In the genomic region with DNA sequence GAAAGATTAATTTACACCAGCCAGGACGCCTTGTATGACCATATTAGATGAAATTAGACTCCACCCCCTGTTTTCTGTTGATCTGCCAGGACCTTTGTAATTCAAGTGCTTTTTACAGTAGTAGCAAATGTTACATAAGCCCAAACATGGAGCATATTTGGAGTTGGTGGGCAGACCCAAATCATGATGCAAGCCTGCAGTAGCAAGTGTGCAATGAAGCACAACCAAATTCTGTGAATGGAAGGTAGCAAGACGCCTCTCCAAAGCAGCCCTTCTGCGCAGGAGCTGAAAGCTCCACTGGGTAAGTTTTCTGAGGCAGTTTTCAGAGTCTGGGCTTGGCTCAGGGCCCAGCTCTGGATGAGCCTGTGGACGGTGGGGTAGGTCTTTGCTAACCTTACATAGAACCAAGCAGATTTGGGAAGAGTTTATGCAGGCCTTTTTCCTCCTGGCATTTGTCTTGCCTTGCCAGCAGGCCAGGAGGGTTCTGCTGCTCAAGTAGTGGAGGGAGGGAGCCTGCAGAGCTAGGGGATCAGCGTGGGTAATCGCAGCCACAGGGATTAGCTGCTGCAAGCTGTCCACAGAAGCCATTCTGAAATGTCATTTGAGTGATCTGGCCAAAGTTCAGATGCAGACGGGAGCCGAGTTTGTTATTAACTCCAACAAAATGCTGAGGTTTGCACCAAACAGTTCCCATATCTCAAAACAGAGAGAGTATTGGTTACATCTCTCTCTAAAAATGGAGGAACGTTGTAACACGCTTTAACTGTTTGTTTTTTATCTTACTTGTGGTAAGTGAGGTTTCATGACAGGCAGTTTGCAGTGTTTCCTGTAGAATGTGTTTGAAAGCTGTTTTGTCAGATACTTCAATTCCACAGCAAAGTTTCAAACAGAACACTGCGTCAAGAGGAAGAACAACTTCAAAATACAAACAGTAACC, we compare ENCODE assay signal across 9 cellular contexts. TPM values are rescaled to one million over a fixed set of nuclear protein-coding genes. Genes with fewer than 3 reads are reported as not detected.
A peak's percentile ranks its signal among the peaks of the same experiment; 100 is the strongest.
DNase-seq lines count a peak whose midpoint lies in the region; ATAC-seq and TF ChIP-seq lines count a peak whose summit lies in the region.
"Had no signal": no experiment of that assay in that cellular context is flagged by ENCODE, and none has a peak within 500 bp of the region (broad histone marks: within the 10 kb centered on the region; RNA-seq: fewer than 3 reads in every experiment).

No MANE protein-coding gene starts in this region.

- no peak for TF ChIP-seq EP300 in SK-N-SH (IDR thresholded peaks at IDR 0.05; ENCODE audit: borderline replicate concordance in 1 of 2, low read depth in 1 of 2, low read length in 1 of 2)

- H3K4me3 ChIP-seq in Caco-2 (ENCODE audit: low read depth, low read length) (peak overlapping the region; percentile 25), SK-N-SH (ENCODE audit: low read depth in 2 of 2, low read length in 1 of 2) (no peak overlapping the region), mammary epithelial cell (replicated peaks in 1 of 3; ENCODE audit: insufficient read depth in 1 of 3, low read depth in 2 of 3, low read length in 3 of 3) (peak overlapping the region in 2 of 3 experiments; percentile 15 to 35)

- peak; percentile 54 to 55 for DNase-seq in Caco-2
- peak; percentile 13 for DNase-seq in SK-N-SH
- DNase-seq in mammary epithelial cell, result peak; percentile 23
- DNase-seq in stromal cell of bone marrow (ENCODE audit: low read depth), result peak; percentile 28
- no peak for DNase-seq in GM13976 (ENCODE audit: low spot score)

- BruUV-seq in Caco-2 (replicated peaks; lab: Mats Ljungman, UMichigan) (no TSS peak), mammary epithelial cell (replicated peaks; lab: Mats Ljungman, UMichigan) (no TSS peak)

- POLR2A ChIA-PET in Caco-2 (lab: Charles Lee) (interaction anchor here (1.2 kb wide), 1 partner anchor 19 kb away, joined by 3 read pairs; no protein-coding TSS in a partner anchor), SK-N-SH (lab: Yijun Ruan, JAX) (no interaction called here)

- no peak overlapping the region for H2AFZ ChIP-seq in SK-N-SH (ENCODE audit: low read depth)
- peak overlapping the region; percentile 41 for H2AFZ ChIP-seq in mammary epithelial cell (ENCODE audit: low read depth, low read length)

- peaks cover 26% of the 10 kb centered on the region for H3K4me1 Mint-ChIP-seq in Caco-2 (ENCODE audit: low read depth, unreplicated experiment)

- H3K36me3 ChIP-seq in Caco-2 (ENCODE audit: control insufficient read depth, insufficient read depth, low read length) (no peaks in the 10 kb centered on the region), SK-N-SH (replicated peaks in 1 of 2; ENCODE audit: control insufficient read depth in 1 of 2, insufficient read depth in 2 of 2, low read length in 1 of 2) (peaks cover 0 to 14% of the 10 kb centered on the region in 2 experiments), mammary epithelial cell (ENCODE audit: insufficient read depth, low read length) (no peaks in the 10 kb centered on the region)

- H4K20me1 ChIP-seq in SK-N-SH (ENCODE audit: insufficient read depth) (peaks cover 11% of the 10 kb centered on the region; the same call in 1 of the 2 replicates), mammary epithelial cell (ENCODE audit: insufficient read depth, low read length) (no peaks in the 10 kb centered on the region)

- H3K4me3 Mint-ChIP-seq in Caco-2 (ENCODE audit: unreplicated experiment), result peak overlapping the region; percentile 68

- ATAC-seq in GM19372 (IDR thresholded peaks at IDR 0.05; ENCODE audit: low read depth, unreplicated experiment) (peak; percentile 70), HG03432 (IDR thresholded peaks at IDR 0.05; ENCODE audit: unreplicated experiment) (peak; percentile 66)

- no peak for TF ChIP-seq RAD21 in SK-N-SH (IDR thresholded peaks at IDR 0.05; ENCODE audit: low read length)

- H3K27me3 ChIP-seq in Caco-2 (replicated peaks; ENCODE audit: control insufficient read depth, insufficient read depth, low read length) (no peaks in the 10 kb centered on the region), SK-N-SH (ENCODE audit: insufficient read depth) (no peaks in the 10 kb centered on the region), mammary epithelial cell (ENCODE audit: insufficient read depth, low read length) (no peaks in the 10 kb centered on the region), layer of hippocampus (ENCODE audit: control insufficient read depth, insufficient read depth, low read length) (no peaks in the 10 kb centered on the region)

- H3F3A ChIP-seq in SK-N-SH (replicated peaks; ENCODE audit: insufficient read depth), result no peaks in the 10 kb centered on the region

- H3K9me3 ChIP-seq in Caco-2 (no peaks in the 10 kb centered on the region), SK-N-SH (no peaks in the 10 kb centered on the region), mammary epithelial cell (replicated peaks; ENCODE audit: insufficient read depth, low read length) (no peaks in the 10 kb centered on the region)

- H3K9me2 ChIP-seq in SK-N-SH, result no peaks in the 10 kb centered on the region

- in situ Hi-C loops in mammary epithelial cell (cut with MboI; ENCODE audit: low sequenced_read_pairs in 2 of 2), result no loop called here
- in situ Hi-C loops in GM13976 (cut with MboI; ENCODE audit: low sequenced_read_pairs, unreplicated experiment), result no loop called here

- 70% methylated on average over 11 of the region's 11 CpGs for WGBS in SK-N-SH (ENCODE audit: low lambda C conversion rate)
- WGBS in mammary epithelial cell (ENCODE audit: low coverage, missing lambda C conversion rate), result 3% methylated on average over 11 of the region's 11 CpGs

- intact Hi-C loops in Caco-2 (cut with micrococcal nuclease; ENCODE audit: unreplicated experiment) (no loop called here), mammary epithelial cell (cut with micrococcal nuclease) (no loop called here)

- TF ChIP-seq CTCF in Caco-2 (IDR thresholded peaks at IDR 0.05; ENCODE audit: insufficient read depth in 1 of 2, low read depth in 1 of 2, low read length in 1 of 2, severe bottlenecking in 1 of 2, unreplicated experiment in 1 of 2), result no peak
- no peak for TF ChIP-seq CTCF in SK-N-SH (IDR thresholded peaks at IDR 0.05)
- no peak for TF ChIP-seq CTCF in mammary epithelial cell (conservative IDR thresholded peaks at IDR 0.05 in 1 of 2, IDR thresholded peaks at IDR 0.05 in 1 of 2; ENCODE audit: extremely low read depth in 1 of 2, insufficient read depth in 1 of 2, low read depth in 1 of 2, low read length in 2 of 2)
- TF ChIP-seq CTCF in GM13976 (IDR thresholded peaks at IDR 0.05; ENCODE audit: borderline replicate concordance, control extremely low read depth, extremely low read depth, insufficient read depth, missing control alignments), result no peak

- H3K4me2 ChIP-seq in SK-N-SH (peak overlapping the region; percentile 31; the same call in 1 of the 2 replicates), mammary epithelial cell (ENCODE audit: insufficient read depth, low read depth, low read length) (peak overlapping the region; percentile 77)

- peaks cover 74% of the 10 kb centered on the region for H3K79me2 ChIP-seq in SK-N-SH (ENCODE audit: insufficient read depth)
- peaks cover 76% of the 10 kb centered on the region for H3K79me2 ChIP-seq in mammary epithelial cell (ENCODE audit: insufficient read depth, low read length)

- peaks cover 62% of the 10 kb centered on the region for H3K4me1 ChIP-seq in Caco-2
- H3K4me1 ChIP-seq in SK-N-SH (ENCODE audit: control insufficient read depth in 1 of 2, insufficient read depth in 2 of 2, low read depth in 1 of 2, low read length in 1 of 2), result peaks cover 11 to 24% of the 10 kb centered on the region in 2 experiments; a peak in 3 of 4 replicates
- H3K4me1 ChIP-seq in mammary epithelial cell (ENCODE audit: insufficient read depth, low read length), result peaks cover 73% of the 10 kb centered on the region

- H3K36me3 Mint-ChIP-seq in Caco-2 (ENCODE audit: insufficient read depth, unreplicated experiment), result peaks cover 23% of the 10 kb centered on the region

- CTCF ChIA-PET in Caco-2 (lab: Charles Lee), result no interaction called here
- CTCF ChIA-PET in SK-N-SH (lab: Yijun Ruan, JAX), result interaction anchor here (0.6 to 8.7 kb wide), 4 partner anchors 11 to 1280 kb away, joined by 3 to 118 read pairs (median 4); no protein-coding TSS in a partner anchor
- CTCF ChIA-PET in mammary epithelial cell (lab: Charles Lee; ENCODE audit: low non-redundant PET), result interaction anchor here (0.6 kb wide), 1 partner anchor 119 kb away, joined by 3 read pairs; no protein-coding TSS in a partner anchor

- H3K9me3 Mint-ChIP-seq in Caco-2 (ENCODE audit: unreplicated experiment), result no peaks in the 10 kb centered on the region

- H3K9ac ChIP-seq in SK-N-SH (no peak overlapping the region), mammary epithelial cell (ENCODE audit: insufficient read depth, low read length) (peak overlapping the region; percentile 41)

- dilution Hi-C loops in mammary epithelial cell (cut with HindIII; ENCODE audit: low sequenced_read_pairs), result no loop called here

- H3K27ac ChIP-seq in SK-N-SH (ENCODE audit: low read depth in 2 of 2, low read length in 1 of 2) (peak overlapping the region; percentile 1 to 43; a peak in 3 of 4 replicates), mammary epithelial cell (ENCODE audit: insufficient read depth, low read depth, low read length) (peak overlapping the region; percentile 65), layer of hippocampus (ENCODE audit: low read depth, low read length) (peak overlapping the region; percentile 21)

- no peaks in the 10 kb centered on the region for H3K27me3 Mint-ChIP-seq in Caco-2 (ENCODE audit: insufficient read depth, unreplicated experiment)

- H3K27ac Mint-ChIP-seq in Caco-2 (ENCODE audit: unreplicated experiment), result peak overlapping the region; percentile 82

TF ChIP-seq in SK-N-SH, 30 proteins besides CTCF, POLR2A, EP300 and RAD21 (continues in another document):
- TF ChIP-seq NFIC (IDR thresholded peaks at IDR 0.05; ENCODE audit: borderline replicate concordance) (no peak), ELF1 (IDR thresholded peaks at IDR 0.05) (no peak)
- TF ChIP-seq, protein P1, sequence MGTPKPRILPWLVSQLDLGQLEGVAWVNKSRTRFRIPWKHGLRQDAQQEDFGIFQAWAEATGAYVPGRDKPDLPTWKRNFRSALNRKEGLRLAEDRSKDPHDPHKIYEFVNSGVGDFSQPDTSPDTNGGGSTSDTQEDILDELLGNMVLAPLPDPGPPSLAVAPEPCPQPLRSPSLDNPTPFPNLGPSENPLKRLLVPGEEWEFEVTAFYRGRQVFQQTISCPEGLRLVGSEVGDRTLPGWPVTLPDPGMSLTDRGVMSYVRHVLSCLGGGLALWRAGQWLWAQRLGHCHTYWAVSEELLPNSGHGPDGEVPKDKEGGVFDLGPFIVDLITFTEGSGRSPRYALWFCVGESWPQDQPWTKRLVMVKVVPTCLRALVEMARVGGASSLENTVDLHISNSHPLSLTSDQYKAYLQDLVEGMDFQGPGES (IDR thresholded peaks at IDR 0.05; ENCODE audit: low read depth, low read length), result no peak

RNA-seq across cellular contexts. Expression of a gene that starts 55.4 kb away (rescaled TPM):
- total RNA-seq in Caco-2 (2022), result 96.6 and 100 TPM in 2 replicates
- polyA plus RNA-seq in SK-N-SH (2012; rRNA removed), result 75.7 and 90.3 TPM in 2 replicates
- 107 and 114 TPM in 2 replicates for polyA plus RNA-seq in SK-N-SH (2012; cell fraction: cytosol; rRNA removed)
- 55.0 and 70.8 TPM in 2 replicates for polyA plus RNA-seq in SK-N-SH (2012; cell fraction: nucleus; rRNA removed)
- total RNA-seq in mammary epithelial cell, result 10 to 100 TPM; 70.7 to 85.9 TPM
- 75.2 TPM for polyA plus RNA-seq in mammary epithelial cell
- 28.0 TPM for polyA minus RNA-seq in mammary epithelial cell

RNA-seq across cellular contexts. Expression of a gene that starts 55.8 kb away (rescaled TPM):
- total RNA-seq in Caco-2 (2022) (not detected in 2 replicates), mammary epithelial cell (not detected)
- polyA plus RNA-seq in SK-N-SH (2012; rRNA removed) (not detected in 2 replicates), mammary epithelial cell (not detected)
- not detected in 2 replicates for polyA plus RNA-seq in SK-N-SH (2012; cell fraction: cytosol; rRNA removed)
- not detected in 2 replicates for polyA plus RNA-seq in SK-N-SH (2012; cell fraction: nucleus; rRNA removed)
- not detected for polyA minus RNA-seq in mammary epithelial cell
- total RNA-seq: T-helper 1 cell treated with Interleukin-12 subunit alpha and Interleukin-12 subunit beta and Interleukin-4 antibody, amounts not matched to agents 30 ng/mL and 1 ng/mL, for 36 hours had no signal

Comparison
In these comparisons a context has a peak if more than half of its experiments do, and no peak if none do; other contexts are left out.
1. H3K4me3 ChIP-seq: peak in Caco-2 (single experiment) and mammary epithelial cell (2 of 3); none in SK-N-SH (0 of 2).
2. Peak in every context shown above with its lines, with median percentiles within 50 percentile points of each other: H3K27ac ChIP-seq.